In genomic region chr5:53481887-53482716, GRCh38 we compare ENCODE assay signal across 8 cellular contexts. TPM values are rescaled to one million over a fixed set of nuclear protein-coding genes. Genes with fewer than 3 reads are reported as not detected.
DNase-seq lines count a peak whose midpoint lies in the region; ATAC-seq, FAIRE-seq and TF ChIP-seq lines count a peak whose summit lies in the region.

No MANE protein-coding gene starts in this region.

- no peaks in the 10 kb centered on the region for H3K36me3 ChIP-seq in BE2C
- no peaks in the 10 kb centered on the region for H3K36me3 ChIP-seq in PC-9 (ENCODE audit: low read depth)
- H3K36me3 ChIP-seq in pancreas = no peaks in the 10 kb centered on the region
- no peaks in the 10 kb centered on the region for H3K36me3 ChIP-seq in uterus

- H3K9me3 ChIP-seq in BE2C (no peaks in the 10 kb centered on the region), PC-9 (ENCODE audit: insufficient read depth, low read depth) (no peaks in the 10 kb centered on the region), pancreas (no peaks in the 10 kb centered on the region), uterus (no peaks in the 10 kb centered on the region)

- H3K4me2 ChIP-seq in PC-9 = peak overlapping the region; percentile 91

- H2AFZ ChIP-seq in PC-9 = peak overlapping the region; percentile 96

- H3K4me1 ChIP-seq in BE2C (no peaks in the 10 kb centered on the region), PC-9 (replicated peaks; ENCODE audit: insufficient read depth) (peaks cover 3% of the 10 kb centered on the region), pancreas (peaks cover 0 to 9% (median 0%) of the 10 kb centered on the region in 3 donors), uterus (no peaks in the 10 kb centered on the region)

- no TSS peak for BruUV-seq in PC-9 (replicated peaks; lab: Mats Ljungman, UMichigan)

- ATAC-seq in GM19023 (IDR thresholded peaks at IDR 0.05; ENCODE audit: unreplicated experiment) = peak; percentile 67
- ATAC-seq in HG03139 (IDR thresholded peaks at IDR 0.05; ENCODE audit: unreplicated experiment) = peak; percentile 58
- peak; percentile 78 for ATAC-seq in Right ventricle myocardium inferior
- ATAC-seq in pancreas = peak; percentile 59 to 81 (median 71)

- intact Hi-C loops in PC-9 (cut with micrococcal nuclease; ENCODE audit: unreplicated experiment) = no loop called here
- intact Hi-C loops in Right ventricle myocardium inferior (cut with DNase I) = loop anchor here (2.0 kb wide), 1 partner anchor 389 kb away; no protein-coding TSS in a partner anchor
- intact Hi-C loops in pancreas (cut with DNase I) = loop anchor here in 1 of 3 donors (5.0 kb wide), 2 partner anchors 565 to 745 kb away; no protein-coding TSS in a partner anchor
- intact Hi-C loops in uterus (cut with DNase I; ENCODE audit: low total_unique reads) = no loop called here

- FAIRE-seq in pancreas (lab: Jason Lieb, UNC) = no peak

- H4K20me1 ChIP-seq in PC-9 (ENCODE audit: insufficient read depth) = no peaks in the 10 kb centered on the region

- H3K9me2 ChIP-seq in PC-9 (ENCODE audit: insufficient read depth) = no peaks in the 10 kb centered on the region

- no peak for TF ChIP-seq CTCF in BE2C (IDR thresholded peaks at IDR 0.05; ENCODE audit: low read depth, low read length)
- no peak for TF ChIP-seq CTCF in PC-9 (conservative IDR thresholded peaks at IDR 0.05)
- peak in 2 of 4 donors; percentile 24 to 27 for TF ChIP-seq CTCF in pancreas (IDR thresholded peaks at IDR 0.05)
- peak; percentile 12 to 42 (median 27) for TF ChIP-seq CTCF in uterus (IDR thresholded peaks at IDR 0.05)

- DNase-seq in BE2C (peak; percentile 46), PC-9 (peak; percentile 66 to 69), Right ventricle myocardium inferior (ENCODE audit: missing footprints) (peak; percentile 86), pancreas (peak; percentile 46 to 87 (median 64)), uterus (peak; percentile 57 to 74)
- peak in 3 of 4 experiments; percentile 7 to 34 (median 18) for DNase-seq in activated naive CD4-positive, alpha-beta T cell (lab: John Stamatoyannopoulos, UW)

- TF ChIP-seq POLR2A in uterus (IDR thresholded peaks at IDR 0.05) = peak in 1 of 2 donors; percentile 8

- no peaks in the 10 kb centered on the region for H3F3A ChIP-seq in PC-9 (ENCODE audit: insufficient read depth, low read depth)

- peaks cover 64% of the 10 kb centered on the region for H3K27me3 ChIP-seq in BE2C
- peaks cover 11% of the 10 kb centered on the region; the same call in 1 of the 2 replicates for H3K27me3 ChIP-seq in PC-9 (ENCODE audit: insufficient read depth, low read depth)
- no peaks in the 10 kb centered on the region for H3K27me3 ChIP-seq in pancreas
- H3K27me3 ChIP-seq in uterus = no peaks in the 10 kb centered on the region

- peak overlapping the region; percentile 31 for H3K4me3 ChIP-seq in BE2C (ENCODE audit: low read depth, low read length)
- peak overlapping the region; percentile 87 for H3K4me3 ChIP-seq in PC-9
- peak overlapping the region; percentile 17 to 57 (median 34) for H3K4me3 ChIP-seq in pancreas
- H3K4me3 ChIP-seq in uterus = peak overlapping the region; percentile 55 to 65

- H3K79me2 ChIP-seq in PC-9 (ENCODE audit: low read depth) = no peaks in the 10 kb centered on the region

- POLR2A ChIA-PET in PC-9 (lab: Charles Lee; ENCODE audit: unreplicated experiment) = interaction anchor here (0.7 kb wide), 1 partner anchor 33 kb away, joined by 12 read pairs; no protein-coding TSS in a partner anchor

- CTCF ChIA-PET in PC-9 (lab: Charles Lee) = no interaction called here

- H3K27ac ChIP-seq in PC-9 (no peak overlapping the region), pancreas (no peak overlapping the region), uterus (peak overlapping the region; percentile 22 to 66)

- WGBS in pancreas, 2 donors = 1 to 2% methylated on average over 36 of the region's 36 CpGs

RNA-seq across cellular contexts. Expression of gene FST, which starts 1.7 kb away (rescaled TPM):
- polyA plus RNA-seq in BE2C (2012; ENCODE audit: insufficient read depth, insufficient read length, low read depth) = not detected
- total RNA-seq in PC-9 (2021) = 0.63 and 0.65 TPM in 2 replicates
- total RNA-seq in Right ventricle myocardium inferior = 10.6 TPM
- 1 to 10 TPM in 2 of 6 donors, under 1 TPM in 3, not detected in 1; 0.67 to 1.8 (median 0.83) TPM for total RNA-seq in pancreas
- polyA plus RNA-seq in pancreas = under 1 TPM; 0.45 to 0.65 TPM
- 1 to 10 TPM in 3 of 4 donors, under 1 TPM in 1; 0.51 to 10.0 (median 6.8) TPM for total RNA-seq in uterus

Comparison
In these comparisons a context has a peak if more than half of its experiments do, and no peak if none do; other contexts are left out.
1. DNase-seq: peak in every context shown above with its lines; median percentile 86 in Right ventricle myocardium inferior; 68 in PC-9; 66 in uterus; 64 in pancreas; 46 in BE2C; 18 in activated naive CD4-positive, alpha-beta T cell.
2. H3K4me3 ChIP-seq: peak in every context shown above with its lines; median percentile 87 in PC-9; 60 in uterus; 34 in pancreas; 31 in BE2C.
3. CTCF ChIP-seq: peak in uterus (4 of 4); none in BE2C (single experiment) and PC-9 (single experiment).
4. H3K27ac ChIP-seq: peak in uterus (2 of 2); none in PC-9 (single experiment) and pancreas (0 of 4).
5. Peak in every context shown above with its lines, with median percentiles within 50 percentile points of each other: ATAC-seq.